In genomic region chr5:136080483-136081180, GRCh38 we compare ENCODE assay signal across 1 cellular context.
A peak's percentile ranks its signal among the peaks of the same experiment; 100 is the strongest.
TF ChIP-seq lines count a peak whose summit lies in the region.

No MANE protein-coding gene starts in this region.

TF ChIP-seq in K562, 482 proteins besides CTCF, POLR2A, EP300 and RAD21 (continued from another document and continues in another):
- TF ChIP-seq, protein P1, sequence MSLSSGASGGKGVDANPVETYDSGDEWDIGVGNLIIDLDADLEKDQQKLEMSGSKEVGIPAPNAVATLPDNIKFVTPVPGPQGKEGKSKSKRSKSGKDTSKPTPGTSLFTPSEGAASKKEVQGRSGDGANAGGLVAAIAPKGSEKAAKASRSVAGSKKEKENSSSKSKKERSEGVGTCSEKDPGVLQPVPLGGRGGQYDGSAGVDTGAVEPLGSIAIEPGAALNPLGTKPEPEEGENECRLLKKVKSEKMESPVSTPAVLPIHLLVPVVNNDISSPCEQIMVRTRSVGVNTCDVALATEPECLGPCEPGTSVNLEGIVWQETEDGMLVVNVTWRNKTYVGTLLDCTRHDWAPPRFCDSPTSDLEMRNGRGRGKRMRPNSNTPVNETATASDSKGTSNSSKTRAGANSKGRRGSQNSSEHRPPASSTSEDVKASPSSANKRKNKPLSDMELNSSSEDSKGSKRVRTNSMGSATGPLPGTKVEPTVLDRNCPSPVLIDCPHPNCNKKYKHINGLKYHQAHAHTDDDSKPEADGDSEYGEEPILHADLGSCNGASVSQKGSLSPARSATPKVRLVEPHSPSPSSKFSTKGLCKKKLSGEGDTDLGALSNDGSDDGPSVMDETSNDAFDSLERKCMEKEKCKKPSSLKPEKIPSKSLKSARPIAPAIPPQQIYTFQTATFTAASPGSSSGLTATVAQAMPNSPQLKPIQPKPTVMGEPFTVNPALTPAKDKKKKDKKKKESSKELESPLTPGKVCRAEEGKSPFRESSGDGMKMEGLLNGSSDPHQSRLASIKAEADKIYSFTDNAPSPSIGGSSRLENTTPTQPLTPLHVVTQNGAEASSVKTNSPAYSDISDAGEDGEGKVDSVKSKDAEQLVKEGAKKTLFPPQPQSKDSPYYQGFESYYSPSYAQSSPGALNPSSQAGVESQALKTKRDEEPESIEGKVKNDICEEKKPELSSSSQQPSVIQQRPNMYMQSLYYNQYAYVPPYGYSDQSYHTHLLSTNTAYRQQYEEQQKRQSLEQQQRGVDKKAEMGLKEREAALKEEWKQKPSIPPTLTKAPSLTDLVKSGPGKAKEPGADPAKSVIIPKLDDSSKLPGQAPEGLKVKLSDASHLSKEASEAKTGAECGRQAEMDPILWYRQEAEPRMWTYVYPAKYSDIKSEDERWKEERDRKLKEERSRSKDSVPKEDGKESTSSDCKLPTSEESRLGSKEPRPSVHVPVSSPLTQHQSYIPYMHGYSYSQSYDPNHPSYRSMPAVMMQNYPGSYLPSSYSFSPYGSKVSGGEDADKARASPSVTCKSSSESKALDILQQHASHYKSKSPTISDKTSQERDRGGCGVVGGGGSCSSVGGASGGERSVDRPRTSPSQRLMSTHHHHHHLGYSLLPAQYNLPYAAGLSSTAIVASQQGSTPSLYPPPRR (CRISPR knock-in tag; IDR thresholded peaks at IDR 0.05; ENCODE audit: borderline replicate concordance), result no peak
- TF ChIP-seq ZNF75A (CRISPR knock-in tag; IDR thresholded peaks at IDR 0.05) (no peak), NEUROD1 (IDR thresholded peaks at IDR 0.05; ENCODE audit: borderline replicate concordance, low read depth, low read length, partially characterized antibody) (no peak), NR2C1 (IDR thresholded peaks at IDR 0.05) (no peak), NR2C1 (tag; IDR thresholded peaks at IDR 0.05) (no peak), RBM15 (IDR thresholded peaks at IDR 0.05; ENCODE audit: insufficient read depth, low read length) (no peak), RBFOX2 (IDR thresholded peaks at IDR 0.05; ENCODE audit: low read depth, low read length) (peak; percentile 90), ARNT (IDR thresholded peaks at IDR 0.05) (no peak; a peak in 1 of 4 replicates), DACH1 (IDR thresholded peaks at IDR 0.05; ENCODE audit: partially characterized antibody) (no peak), NFE2 (IDR thresholded peaks at IDR 0.05; ENCODE audit: low read depth) (0 out of 2 replicates have a peak, but pooled peaks have one; percentile 20), RNF2 (IDR thresholded peaks at IDR 0.05) (peak; percentile 64; the same call in 1 of the 2 replicates), GTF2F1 (IDR thresholded peaks at IDR 0.05; ENCODE audit: low read depth, low read length) (no peak), SAFB (IDR thresholded peaks at IDR 0.05; ENCODE audit: borderline replicate concordance, low read depth, low read length) (no peak), CHD2 (IDR thresholded peaks at IDR 0.05; ENCODE audit: low read depth, low read length) (peak; percentile 24; the same call in 1 of the 2 replicates), ZFP30 (CRISPR knock-in tag; IDR thresholded peaks at IDR 0.05; ENCODE audit: borderline replicate concordance) (no peak), POLR3A (IDR thresholded peaks at IDR 0.05; ENCODE audit: borderline replicate concordance, extremely low read depth, insufficient read depth, insufficient read length) (peak; percentile 93), AFF1 (IDR thresholded peaks at IDR 0.05; ENCODE audit: low read depth in 1 of 2, partially characterized antibody in 2 of 2) (no peak), RBBP5 (IDR thresholded peaks at IDR 0.05; ENCODE audit: borderline replicate concordance, insufficient read depth, low read length, poor library complexity, severe bottlenecking) (peak; percentile 55), PKNOX1 (IDR thresholded peaks at IDR 0.05) (peak; percentile 47), CEBPG (CRISPR knock-in tag; IDR thresholded peaks at IDR 0.05) (peak; percentile 18; the same call in 1 of the 2 replicates), CEBPG (tag; conservative IDR thresholded peaks at IDR 0.05 in 1 of 2, IDR thresholded peaks at IDR 0.05 in 1 of 2) (no peak), ZKSCAN1 (IDR thresholded peaks at IDR 0.05; ENCODE audit: low read depth, low read length) (peak; percentile 29; the same call in 1 of the 2 replicates), ZNF695 (CRISPR knock-in tag; IDR thresholded peaks at IDR 0.05) (no peak), HDAC1 (IDR thresholded peaks at IDR 0.05) (no peak), ZNF699 (CRISPR knock-in tag; IDR thresholded peaks at IDR 0.05; ENCODE audit: insufficient replicate concordance) (no peak), ZNF511 (CRISPR knock-in tag; IDR thresholded peaks at IDR 0.05) (peak; percentile 80; the same call in 1 of the 2 replicates), MXI1 (IDR thresholded peaks at IDR 0.05; ENCODE audit: low read depth, low read length) (peak; percentile 58; the same call in 1 of the 2 replicates), CBFA2T2 (conservative IDR thresholded peaks at IDR 0.05) (no peak), ZNF408 (CRISPR knock-in tag; IDR thresholded peaks at IDR 0.05; ENCODE audit: low read depth) (no peak), ZBTB9 (CRISPR knock-in tag; IDR thresholded peaks at IDR 0.05) (no peak), POLR2H (tag; IDR thresholded peaks at IDR 0.05; ENCODE audit: low read depth) (peak; percentile 100), ZBTB12 (CRISPR knock-in tag; IDR thresholded peaks at IDR 0.05) (peak; percentile 78), MTF1 (CRISPR knock-in tag; IDR thresholded peaks at IDR 0.05; ENCODE audit: borderline replicate concordance) (no peak), ZNF445 (CRISPR knock-in tag; IDR thresholded peaks at IDR 0.05; ENCODE audit: low read depth) (no peak), CREM (IDR thresholded peaks at IDR 0.05; ENCODE audit: low read depth) (peak; percentile 96), ZNF830 (CRISPR knock-in tag; IDR thresholded peaks at IDR 0.05) (no peak), ZNF324 (CRISPR knock-in tag; IDR thresholded peaks at IDR 0.05) (no peak), ZNF431 (CRISPR knock-in tag; IDR thresholded peaks at IDR 0.05) (peak; percentile 61; the same call in 1 of the 2 replicates), PHF20 (IDR thresholded peaks at IDR 0.05; ENCODE audit: partially characterized antibody) (peak; percentile 64), TSC22D4 (tag; IDR thresholded peaks at IDR 0.05) (no peak), ZNF23 (CRISPR knock-in tag; IDR thresholded peaks at IDR 0.05) (no peak), BRD9 (IDR thresholded peaks at IDR 0.05; ENCODE audit: low read depth, partially characterized antibody) (peak; percentile 93), TOE1 (IDR thresholded peaks at IDR 0.05; ENCODE audit: borderline replicate concordance) (0 out of 2 replicates have a peak, but pooled peaks have one; percentile 20), TOE1 (CRISPR knock-in tag; IDR thresholded peaks at IDR 0.05; ENCODE audit: borderline replicate concordance, low read depth) (no peak), TBL1XR1 (IDR thresholded peaks at IDR 0.05; ENCODE audit: low read length in 2 of 2) (peak; percentile 57 to 67; a peak in 3 of 4 replicates), BCL6 (CRISPR knock-in tag; IDR thresholded peaks at IDR 0.05) (no peak), EGR1 (conservative IDR thresholded peaks at IDR 0.05) (peak; percentile 69)
- TF ChIP-seq, protein P2, sequence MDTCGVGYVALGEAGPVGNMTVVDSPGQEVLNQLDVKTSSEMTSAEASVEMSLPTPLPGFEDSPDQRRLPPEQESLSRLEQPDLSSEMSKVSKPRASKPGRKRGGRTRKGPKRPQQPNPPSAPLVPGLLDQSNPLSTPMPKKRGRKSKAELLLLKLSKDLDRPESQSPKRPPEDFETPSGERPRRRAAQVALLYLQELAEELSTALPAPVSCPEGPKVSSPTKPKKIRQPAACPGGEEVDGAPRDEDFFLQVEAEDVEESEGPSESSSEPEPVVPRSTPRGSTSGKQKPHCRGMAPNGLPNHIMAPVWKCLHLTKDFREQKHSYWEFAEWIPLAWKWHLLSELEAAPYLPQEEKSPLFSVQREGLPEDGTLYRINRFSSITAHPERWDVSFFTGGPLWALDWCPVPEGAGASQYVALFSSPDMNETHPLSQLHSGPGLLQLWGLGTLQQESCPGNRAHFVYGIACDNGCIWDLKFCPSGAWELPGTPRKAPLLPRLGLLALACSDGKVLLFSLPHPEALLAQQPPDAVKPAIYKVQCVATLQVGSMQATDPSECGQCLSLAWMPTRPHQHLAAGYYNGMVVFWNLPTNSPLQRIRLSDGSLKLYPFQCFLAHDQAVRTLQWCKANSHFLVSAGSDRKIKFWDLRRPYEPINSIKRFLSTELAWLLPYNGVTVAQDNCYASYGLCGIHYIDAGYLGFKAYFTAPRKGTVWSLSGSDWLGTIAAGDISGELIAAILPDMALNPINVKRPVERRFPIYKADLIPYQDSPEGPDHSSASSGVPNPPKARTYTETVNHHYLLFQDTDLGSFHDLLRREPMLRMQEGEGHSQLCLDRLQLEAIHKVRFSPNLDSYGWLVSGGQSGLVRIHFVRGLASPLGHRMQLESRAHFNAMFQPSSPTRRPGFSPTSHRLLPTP (IDR thresholded peaks at IDR 0.05; ENCODE audit: borderline replicate concordance, extremely low read depth, insufficient read length), result peak; percentile 54
- TF ChIP-seq, protein P3, sequence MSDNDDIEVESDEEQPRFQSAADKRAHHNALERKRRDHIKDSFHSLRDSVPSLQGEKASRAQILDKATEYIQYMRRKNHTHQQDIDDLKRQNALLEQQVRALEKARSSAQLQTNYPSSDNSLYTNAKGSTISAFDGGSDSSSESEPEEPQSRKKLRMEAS (CRISPR knock-in tag; IDR thresholded peaks at IDR 0.05), result peak; percentile 96
- TF ChIP-seq, protein P4, sequence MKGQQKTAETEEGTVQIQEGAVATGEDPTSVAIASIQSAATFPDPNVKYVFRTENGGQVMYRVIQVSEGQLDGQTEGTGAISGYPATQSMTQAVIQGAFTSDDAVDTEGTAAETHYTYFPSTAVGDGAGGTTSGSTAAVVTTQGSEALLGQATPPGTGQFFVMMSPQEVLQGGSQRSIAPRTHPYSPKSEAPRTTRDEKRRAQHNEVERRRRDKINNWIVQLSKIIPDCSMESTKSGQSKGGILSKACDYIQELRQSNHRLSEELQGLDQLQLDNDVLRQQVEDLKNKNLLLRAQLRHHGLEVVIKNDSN (CRISPR knock-in tag; IDR thresholded peaks at IDR 0.05), result peak; percentile 70
